In the genomic region with DNA sequence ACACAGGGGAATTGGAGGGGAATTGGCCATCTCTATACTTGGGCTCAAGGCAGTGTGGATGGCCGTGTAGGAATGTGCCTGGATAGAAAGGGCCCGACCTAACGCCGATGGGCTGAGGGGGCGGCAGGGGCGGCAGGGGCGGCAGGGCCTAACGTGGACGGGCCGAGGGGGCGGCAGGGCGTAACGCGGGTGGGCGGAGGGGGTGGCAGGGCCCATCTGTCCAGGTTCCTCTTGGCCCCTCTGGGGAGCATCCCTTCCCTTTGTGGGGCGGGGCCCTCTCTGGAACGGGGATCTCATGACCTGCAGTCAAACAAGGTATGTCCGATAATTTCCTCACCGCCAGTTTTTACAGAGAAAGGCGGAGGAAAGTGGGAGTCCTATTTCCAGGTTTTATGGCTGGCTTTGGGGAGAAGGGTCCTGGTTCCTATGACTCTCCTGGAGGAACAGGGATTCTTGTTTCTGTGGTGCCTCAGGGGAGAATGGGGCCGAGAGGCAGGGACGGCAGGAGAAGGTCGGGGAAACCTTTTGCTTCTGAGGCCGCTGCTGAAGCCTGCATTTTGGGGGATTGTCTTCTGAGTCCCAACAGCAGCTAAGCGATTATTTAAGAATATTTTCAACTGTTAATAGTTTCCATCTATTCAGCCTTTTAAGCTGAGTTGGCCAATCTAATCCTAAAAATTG, we compare ENCODE assay signal across 20 cellular contexts.
DNase-seq lines count a peak whose midpoint lies in the region; ATAC-seq, FAIRE-seq and TF ChIP-seq lines count a peak whose summit lies in the region.
"Had no signal": no experiment of that assay in that cellular context is flagged by ENCODE, and none has a peak within 500 bp of the region (broad histone marks: within the 10 kb centered on the region; RNA-seq: fewer than 3 reads in every experiment).

No MANE protein-coding gene starts in this region.

- H3K79me2 ChIP-seq in K562 (ENCODE audit: control insufficient read depth, insufficient read depth, low read length), result no peaks in the 10 kb centered on the region

- 0 out of 2 replicates have a peak, but pooled peaks cover 5% of the 10 kb centered on the region for H4K20me1 ChIP-seq in K562 (replicated peaks; ENCODE audit: control insufficient read depth, insufficient read depth, low read length)

- TF ChIP-seq POLR2A in K562 (conservative IDR thresholded peaks at IDR 0.05), result no peak

- intact Hi-C loops in natural killer cell (cut with micrococcal nuclease) (no loop called here), K562 (cut with micrococcal nuclease) (no loop called here)

- no peak overlapping the region for H3K4me2 ChIP-seq in K562 (ENCODE audit: insufficient read depth, low read length)

- TF ChIP-seq EP300 in K562 (IDR thresholded peaks at IDR 0.05; ENCODE audit: low read length), result no peak

- no peak for DNase-seq in natural killer cell treated with Interleukin-12 subunit alpha and Interleukin-12 subunit beta and Interleukin-15 and Interleukin-18, amount 100 ng/mL, for 72 hours (ENCODE audit: low spot score)
- DNase-seq in natural killer cell (no peak), K562 (ENCODE audit: extremely low read depth in 1 of 4, low spot score in 3 of 4) (no peak), osteocyte (ENCODE audit: extremely low spot score, unreplicated experiment) (peak; percentile 78), BE2C (no peak), foreskin keratinocyte (no peak), caudate nucleus (lab: John Stamatoyannopoulos, UW) (no peak), nucleus accumbens (lab: John Stamatoyannopoulos, UW) (no peak)
- DNase-seq: CD4-positive, alpha-beta memory T cell; DMS79; IMR-90; MV-4-11; NCI-H1436; NCI-H2029 treated with DMSO at 0.1 percent for 48 hours; NCI-H2227 treated with DMSO at 0.1 percent for 48 hours; OCI-M1 had no signal

- H3K4me3 Mint-ChIP-seq in natural killer cell treated with Interleukin-12 subunit alpha and Interleukin-12 subunit beta and Interleukin-15 and Interleukin-18, amount 100 ng/mL, for 72 hours, result no peak overlapping the region
- H3K4me3 Mint-ChIP-seq in natural killer cell (no peak overlapping the region), osteocyte (ENCODE audit: unreplicated experiment) (no peak overlapping the region)
- H3K4me3 Mint-ChIP-seq: CD4-positive, alpha-beta memory T cell had no signal

- H2AFZ ChIP-seq in K562 (ENCODE audit: low read depth, low read length), result no peak overlapping the region

- no peaks in the 10 kb centered on the region for H3K9me3 ChIP-seq in K562 (replicated peaks; ENCODE audit: control insufficient read depth, insufficient read depth, low read depth, low read length)
- H3K9me3 ChIP-seq in BE2C, result no peaks in the 10 kb centered on the region
- H3K9me3 ChIP-seq: SJSA1 had no signal

- no peaks in the 10 kb centered on the region for H3K4me1 Mint-ChIP-seq in natural killer cell treated with Interleukin-12 subunit alpha and Interleukin-12 subunit beta and Interleukin-15 and Interleukin-18, amount 100 ng/mL, for 72 hours (ENCODE audit: low read depth in 2 of 2)
- H3K4me1 Mint-ChIP-seq in natural killer cell, result no peaks in the 10 kb centered on the region
- no peaks in the 10 kb centered on the region for H3K4me1 Mint-ChIP-seq in osteocyte (ENCODE audit: unreplicated experiment)
- H3K4me1 Mint-ChIP-seq: CD4-positive, alpha-beta memory T cell had no signal

- BruUV-seq in K562 (replicated peaks; lab: Mats Ljungman, UMichigan), result no TSS peak

- POLR2A ChIA-PET in K562 (lab: Yijun Ruan, JAX), result interaction anchor here (0.8 to 1.0 kb wide), 2 partner anchors 9 to 27 kb away, joined by 3 to 4 read pairs; no protein-coding TSS in a partner anchor

- no peak overlapping the region for H3K27ac ChIP-seq in K562 (ENCODE audit: extremely low read depth, low read depth, low read length)
- no peak overlapping the region for H3K27ac ChIP-seq in foreskin keratinocyte
- no peak overlapping the region for H3K27ac ChIP-seq in caudate nucleus (ENCODE audit: low read depth, low read length)
- H3K27ac ChIP-seq: SJSA1 had no signal

- H3K27me3 Mint-ChIP-seq in natural killer cell treated with Interleukin-12 subunit alpha and Interleukin-12 subunit beta and Interleukin-15 and Interleukin-18, amount 100 ng/mL, for 72 hours, result peaks cover 6 to 13% of the 10 kb centered on the region in 2 donors
- H3K27me3 Mint-ChIP-seq in natural killer cell (ENCODE audit: low read depth in 2 of 2), result peaks cover 4 to 20% of the 10 kb centered on the region in 2 donors
- peaks cover 3% of the 10 kb centered on the region for H3K27me3 Mint-ChIP-seq in osteocyte (ENCODE audit: unreplicated experiment)

- H3K36me3 ChIP-seq in K562 (ENCODE audit: control insufficient read depth, insufficient read depth, low read length), result no peaks in the 10 kb centered on the region
- H3K36me3 ChIP-seq in BE2C, result no peaks in the 10 kb centered on the region
- H3K36me3 ChIP-seq: SJSA1 had no signal

- no peaks in the 10 kb centered on the region for H3K36me3 Mint-ChIP-seq in natural killer cell treated with Interleukin-12 subunit alpha and Interleukin-12 subunit beta and Interleukin-15 and Interleukin-18, amount 100 ng/mL, for 72 hours
- H3K36me3 Mint-ChIP-seq in natural killer cell (no peaks in the 10 kb centered on the region), osteocyte (ENCODE audit: unreplicated experiment) (no peaks in the 10 kb centered on the region)
- H3K36me3 Mint-ChIP-seq: CD4-positive, alpha-beta memory T cell had no signal

- H3K9me1 ChIP-seq in K562 (ENCODE audit: control insufficient read depth, insufficient read depth, low read length), result no peaks in the 10 kb centered on the region

- ATAC-seq in natural killer cell treated with Interleukin-12 subunit alpha and Interleukin-12 subunit beta and Interleukin-15 and Interleukin-18, amount 100 ng/mL, for 72 hours, result peak; percentile 18 to 22
- no peak for ATAC-seq in natural killer cell
- ATAC-seq in K562, result no peak
- no peak for ATAC-seq in foreskin keratinocyte

- no peaks in the 10 kb centered on the region for H3K4me1 ChIP-seq in K562 (replicated peaks in 1 of 2; ENCODE audit: control insufficient read depth in 2 of 2, insufficient read depth in 2 of 2, low read length in 2 of 2)
- H3K4me1 ChIP-seq in BE2C, result no peaks in the 10 kb centered on the region
- H3K4me1 ChIP-seq in foreskin keratinocyte, result no peaks in the 10 kb centered on the region
- H3K4me1 ChIP-seq: SJSA1 had no signal

- H3K27me3 ChIP-seq in K562 (ENCODE audit: control insufficient read depth in 2 of 2, insufficient read depth in 2 of 2, low read length in 2 of 2), result peaks cover 44 to 64% of the 10 kb centered on the region in 2 experiments
- H3K27me3 ChIP-seq in BE2C, result no peaks in the 10 kb centered on the region
- H3K27me3 ChIP-seq in foreskin keratinocyte, result no peaks in the 10 kb centered on the region
- H3K27me3 ChIP-seq: SJSA1 had no signal

- H3K9ac ChIP-seq in K562 (ENCODE audit: insufficient read depth in 1 of 2, low read depth in 2 of 2, low read length in 2 of 2), result no peak overlapping the region

- no peak for FAIRE-seq in K562 (lab: Jason Lieb, UNC)
- FAIRE-seq: A204.1, G401.6, GM19239 had no signal

- H3K27ac Mint-ChIP-seq in natural killer cell treated with Interleukin-12 subunit alpha and Interleukin-12 subunit beta and Interleukin-15 and Interleukin-18, amount 100 ng/mL, for 72 hours, result no peak overlapping the region
- H3K27ac Mint-ChIP-seq in natural killer cell (no peak overlapping the region), osteocyte (ENCODE audit: unreplicated experiment) (no peak overlapping the region)
- H3K27ac Mint-ChIP-seq: CD4-positive, alpha-beta memory T cell had no signal

- H3K9me3 Mint-ChIP-seq in natural killer cell treated with Interleukin-12 subunit alpha and Interleukin-12 subunit beta and Interleukin-15 and Interleukin-18, amount 100 ng/mL, for 72 hours, result no peaks in the 10 kb centered on the region
- H3K9me3 Mint-ChIP-seq in natural killer cell, result no peaks in the 10 kb centered on the region
- H3K9me3 Mint-ChIP-seq in osteocyte (ENCODE audit: unreplicated experiment), result no peaks in the 10 kb centered on the region
- H3K9me3 Mint-ChIP-seq: CD4-positive, alpha-beta memory T cell had no signal

- no peak for TF ChIP-seq RAD21 in K562 (CRISPR knock-in tag; conservative IDR thresholded peaks at IDR 0.05 in 1 of 2, IDR thresholded peaks at IDR 0.05 in 1 of 2)

- in situ Hi-C loops in K562 (cut with MboI), result no loop called here

- H3K4me3 ChIP-seq in K562 (no peak overlapping the region), BE2C (ENCODE audit: low read depth, low read length) (no peak overlapping the region)
- H3K4me3 ChIP-seq: SJSA1 had no signal

- WGBS in K562 (ENCODE audit: insufficient coverage, low coverage, missing lambda C conversion rate), result 2% methylated on average over 12 of the region's 25 CpGs

- CTCF ChIA-PET in K562 (lab: Yijun Ruan, JAX; ENCODE audit: low intra/inter-chr PET ratio), result no interaction called here

- no peak for TF ChIP-seq CTCF in natural killer cell (IDR thresholded peaks at IDR 0.05)
- TF ChIP-seq CTCF in K562 (IDR thresholded peaks at IDR 0.05 in 2 of 3, conservative IDR thresholded peaks at IDR 0.05 in 1 of 3; ENCODE audit: insufficient read depth in 2 of 3, low read depth in 1 of 3, low read length in 3 of 3), result no peak
- no peak for TF ChIP-seq CTCF in osteocyte (IDR thresholded peaks at IDR 0.05)
- no peak for TF ChIP-seq CTCF in BE2C (IDR thresholded peaks at IDR 0.05; ENCODE audit: low read depth, low read length)
- no peak for TF ChIP-seq CTCF in foreskin keratinocyte (conservative IDR thresholded peaks at IDR 0.05)

TF ChIP-seq in K562, 482 proteins besides CTCF, POLR2A, EP300 and RAD21:
- TF ChIP-seq, protein P1, sequence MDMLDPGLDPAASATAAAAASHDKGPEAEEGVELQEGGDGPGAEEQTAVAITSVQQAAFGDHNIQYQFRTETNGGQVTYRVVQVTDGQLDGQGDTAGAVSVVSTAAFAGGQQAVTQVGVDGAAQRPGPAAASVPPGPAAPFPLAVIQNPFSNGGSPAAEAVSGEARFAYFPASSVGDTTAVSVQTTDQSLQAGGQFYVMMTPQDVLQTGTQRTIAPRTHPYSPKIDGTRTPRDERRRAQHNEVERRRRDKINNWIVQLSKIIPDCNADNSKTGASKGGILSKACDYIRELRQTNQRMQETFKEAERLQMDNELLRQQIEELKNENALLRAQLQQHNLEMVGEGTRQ (CRISPR knock-in tag; IDR thresholded peaks at IDR 0.05), result no peak
- TF ChIP-seq EZH2 (IDR thresholded peaks at IDR 0.05; ENCODE audit: borderline replicate concordance, low read depth, low read length), result peak; percentile 59; the same call in 1 of the 2 replicates

Comparison
In these comparisons a context has a peak if more than half of its experiments do, and no peak if none do; other contexts are left out.
1. ATAC-seq: peak in natural killer cell treated with Interleukin-12 subunit alpha and Interleukin-12 subunit beta and Interleukin-15 and Interleukin-18, amount 100 ng/mL, for 72 hours (2 of 2); none in natural killer cell (0 of 3), K562 (single experiment) and foreskin keratinocyte (single experiment).